Comparison of ENCODE assay signal across 15 cellular contexts in genomic region chr17:66747561-66748275, GRCh38.
A peak's percentile ranks its signal among the peaks of the same experiment; 100 is the strongest.
DNase-seq lines count a peak whose midpoint lies in the region; ATAC-seq and TF ChIP-seq lines count a peak whose summit lies in the region.
"Had no signal": no experiment of that assay in that cellular context is flagged by ENCODE, and none has a peak within 500 bp of the region (broad histone marks: within the 10 kb centered on the region; RNA-seq: fewer than 3 reads in every experiment).

No MANE protein-coding gene starts in this region.

- no peaks in the 10 kb centered on the region for H3K27me3 ChIP-seq in SK-N-SH (ENCODE audit: insufficient read depth)
- H3K27me3 ChIP-seq: neutrophil, tibial nerve had no signal

- no peak for DNase-seq in SK-N-SH
- peak; percentile 72 for DNase-seq in RWPE1 (ENCODE audit: low spot score)
- DNase-seq in fibroblast of mammary gland (ENCODE audit: low read depth): peak; percentile 95
- DNase-seq in stromal cell of bone marrow (ENCODE audit: low read depth): peak; percentile 28
- DNase-seq in NCI-H774 (lab: John Stamatoyannopoulos, UW): no peak
- DNase-seq: activated CD4-positive, alpha-beta T cell treated with anti-CD3 and anti-CD28 coated beads, Interleukin-2, amount 10 ng/mL, durations not matched to agents 24 days and 14 days; Karpas-422; OCI-M1; T-cell had no signal

- CTCF ChIA-PET in SK-N-SH (lab: Yijun Ruan, JAX): interaction anchor here (0.6 to 2.9 kb wide), 4 partner anchors 10 to 39 kb away, joined by 3 to 22 read pairs (median 3); no protein-coding TSS in a partner anchor
- CTCF ChIA-PET in RWPE1 (lab: Yijun Ruan, JAX): interaction anchor here (0.6 to 1.5 kb wide), 4 partner anchors 12 to 228 kb away, joined by 3 to 5 read pairs (median 4); no protein-coding TSS in a partner anchor

- no peak overlapping the region for H2AFZ ChIP-seq in SK-N-SH (ENCODE audit: low read depth)

- POLR2A ChIA-PET in SK-N-SH (lab: Yijun Ruan, JAX) (no interaction called here), RWPE1 (lab: Yijun Ruan, JAX; ENCODE audit: low non-redundant PET) (no interaction called here)

- H3F3A ChIP-seq in SK-N-SH (replicated peaks; ENCODE audit: insufficient read depth): no peaks in the 10 kb centered on the region

- H4K20me1 ChIP-seq in SK-N-SH (ENCODE audit: insufficient read depth): no peaks in the 10 kb centered on the region; the same call in 1 of the 2 replicates

- no peaks in the 10 kb centered on the region for H3K9me2 ChIP-seq in SK-N-SH

- no peak overlapping the region for H3K9ac ChIP-seq in SK-N-SH

- no peaks in the 10 kb centered on the region for H3K9me3 Mint-ChIP-seq in stimulated activated memory B cell treated with anti-CD40 and anti-IgM and Interleukin-4, amounts not matched to agents 10 μg/mL and 1 μg/mL and 100 μg/mL, for 72 hours
- H3K9me3 Mint-ChIP-seq: activated CD4-positive, alpha-beta T cell treated with anti-CD3 and anti-CD28 coated beads, Interleukin-2, amount 10 ng/mL, durations not matched to agents 24 days and 14 days; activated T-helper 17 cell treated with anti-CD3 and anti-CD28 coated beads, Interleukin-2, amount 50 U/mL, for 72 hours; T-cell had no signal

- no peak overlapping the region for H3K4me3 Mint-ChIP-seq in stimulated activated memory B cell treated with anti-CD40 and anti-IgM and Interleukin-4, amounts not matched to agents 10 μg/mL and 1 μg/mL and 100 μg/mL, for 72 hours
- H3K4me3 Mint-ChIP-seq: activated CD4-positive, alpha-beta T cell treated with anti-CD3 and anti-CD28 coated beads, Interleukin-2, amount 10 ng/mL, durations not matched to agents 24 days and 14 days; activated T-helper 17 cell treated with anti-CD3 and anti-CD28 coated beads, Interleukin-2, amount 50 U/mL, for 72 hours; T-cell had no signal

- TF ChIP-seq EP300 in SK-N-SH (IDR thresholded peaks at IDR 0.05; ENCODE audit: borderline replicate concordance in 1 of 2, low read depth in 1 of 2, low read length in 1 of 2): no peak

- no peak overlapping the region; a peak in 1 of 4 replicates for H3K27ac ChIP-seq in SK-N-SH (ENCODE audit: low read depth in 2 of 2, low read length in 1 of 2)
- no peak overlapping the region for H3K27ac ChIP-seq in RWPE1
- H3K27ac ChIP-seq: neutrophil, tibial nerve had no signal

- peaks cover 17% of the 10 kb centered on the region for H3K27me3 Mint-ChIP-seq in stimulated activated memory B cell treated with anti-CD40 and anti-IgM and Interleukin-4, amounts not matched to agents 10 μg/mL and 1 μg/mL and 100 μg/mL, for 72 hours
- H3K27me3 Mint-ChIP-seq: activated CD4-positive, alpha-beta T cell treated with anti-CD3 and anti-CD28 coated beads, Interleukin-2, amount 10 ng/mL, durations not matched to agents 24 days and 14 days; activated T-helper 17 cell treated with anti-CD3 and anti-CD28 coated beads, Interleukin-2, amount 50 U/mL, for 72 hours; T-cell had no signal

- no peak for TF ChIP-seq RAD21 in SK-N-SH (IDR thresholded peaks at IDR 0.05; ENCODE audit: low read length)

- H3K4me3 ChIP-seq in SK-N-SH (ENCODE audit: low read depth in 2 of 2, low read length in 1 of 2) (no peak overlapping the region), fibroblast of mammary gland (ENCODE audit: control insufficient read depth, low read depth, low read length) (no peak overlapping the region)
- H3K4me3 ChIP-seq: tibial nerve had no signal

- no peak overlapping the region for H3K4me2 ChIP-seq in SK-N-SH

- TF ChIP-seq CTCF in SK-N-SH (IDR thresholded peaks at IDR 0.05): no peak
- TF ChIP-seq CTCF in RWPE1 (conservative IDR thresholded peaks at IDR 0.05; ENCODE audit: low read depth): no peak
- TF ChIP-seq CTCF in fibroblast of mammary gland (conservative IDR thresholded peaks at IDR 0.05; ENCODE audit: control insufficient read depth, insufficient read depth, low read depth, low read length): no peak

- H3K36me3 Mint-ChIP-seq in stimulated activated memory B cell treated with anti-CD40 and anti-IgM and Interleukin-4, amounts not matched to agents 10 μg/mL and 1 μg/mL and 100 μg/mL, for 72 hours: no peaks in the 10 kb centered on the region

- H3K27ac Mint-ChIP-seq in stimulated activated memory B cell treated with anti-CD40 and anti-IgM and Interleukin-4, amounts not matched to agents 10 μg/mL and 1 μg/mL and 100 μg/mL, for 72 hours: no peak overlapping the region
- H3K27ac Mint-ChIP-seq: activated CD4-positive, alpha-beta T cell treated with anti-CD3 and anti-CD28 coated beads, Interleukin-2, amount 10 ng/mL, durations not matched to agents 24 days and 14 days; activated T-helper 17 cell treated with anti-CD3 and anti-CD28 coated beads, Interleukin-2, amount 50 U/mL, for 72 hours had no signal

- H3K79me2 ChIP-seq in SK-N-SH (ENCODE audit: insufficient read depth): no peaks in the 10 kb centered on the region

- peaks cover 0 to 5% of the 10 kb centered on the region in 2 experiments; a peak in 1 of 4 replicates for H3K4me1 ChIP-seq in SK-N-SH (ENCODE audit: control insufficient read depth in 1 of 2, insufficient read depth in 2 of 2, low read depth in 1 of 2, low read length in 1 of 2)
- H3K4me1 ChIP-seq: tibial nerve had no signal

- WGBS in SK-N-SH (ENCODE audit: low lambda C conversion rate): 86% methylated on average over 15 of the region's 17 CpGs

- no peaks in the 10 kb centered on the region for H3K4me1 Mint-ChIP-seq in stimulated activated memory B cell treated with anti-CD40 and anti-IgM and Interleukin-4, amounts not matched to agents 10 μg/mL and 1 μg/mL and 100 μg/mL, for 72 hours
- H3K4me1 Mint-ChIP-seq: activated CD4-positive, alpha-beta T cell treated with anti-CD3 and anti-CD28 coated beads, Interleukin-2, amount 10 ng/mL, durations not matched to agents 24 days and 14 days; activated T-helper 17 cell treated with anti-CD3 and anti-CD28 coated beads, Interleukin-2, amount 50 U/mL, for 72 hours had no signal

- H3K9me3 ChIP-seq in SK-N-SH: no peaks in the 10 kb centered on the region
- H3K9me3 ChIP-seq: neutrophil, tibial nerve had no signal

- peaks cover 62 to 69% of the 10 kb centered on the region in 2 experiments for H3K36me3 ChIP-seq in SK-N-SH (replicated peaks in 1 of 2; ENCODE audit: control insufficient read depth in 1 of 2, insufficient read depth in 2 of 2, low read length in 1 of 2)
- H3K36me3 ChIP-seq: neutrophil had no signal

- no peak for ATAC-seq in SK-N-SH treated with all-trans-retinoic acid at 6 μM for 48 hours
- ATAC-seq in GM21529 (IDR thresholded peaks at IDR 0.05; ENCODE audit: unreplicated experiment): no peak
- ATAC-seq in stimulated activated memory B cell treated with anti-CD40 and anti-IgM and Interleukin-4, amounts not matched to agents 10 μg/mL and 1 μg/mL and 100 μg/mL, for 72 hours: no peak
- ATAC-seq: activated T-helper 17 cell treated with anti-CD3 and anti-CD28 coated beads, Interleukin-2, amount 50 U/mL, for 72 hours; T-cell had no signal

TF ChIP-seq in SK-N-SH, 30 proteins besides CTCF, POLR2A, EP300 and RAD21 (continues in another document):
- no peak for TF ChIP-seq NRF1 (IDR thresholded peaks at IDR 0.05; ENCODE audit: low read depth, low read length)
- TF ChIP-seq MXI1 (IDR thresholded peaks at IDR 0.05; ENCODE audit: low read depth, low read length): no peak
- no peak for TF ChIP-seq YY1 (IDR thresholded peaks at IDR 0.05; ENCODE audit: low read depth)
- no peak for TF ChIP-seq GATA2 (CRISPR knock-in tag; IDR thresholded peaks at IDR 0.05)
- TF ChIP-seq SMC3 (IDR thresholded peaks at IDR 0.05; ENCODE audit: low read depth, low read length): no peak
- no peak for TF ChIP-seq RCOR1 (IDR thresholded peaks at IDR 0.05; ENCODE audit: low read length)
- TF ChIP-seq ELF1 (IDR thresholded peaks at IDR 0.05): no peak
- TF ChIP-seq IRF3 (IDR thresholded peaks at IDR 0.05; ENCODE audit: low read depth, low read length): no peak

TF ChIP-seq in SK-N-SH treated with all-trans-retinoic acid at 6 μM for 48 hours, 23 proteins besides CTCF, POLR2A, EP300 and RAD21:
- no peak for TF ChIP-seq BACH2 (CRISPR knock-in tag; IDR thresholded peaks at IDR 0.05; ENCODE audit: borderline replicate concordance)
- TF ChIP-seq ARNTL (CRISPR knock-in tag; IDR thresholded peaks at IDR 0.05; ENCODE audit: borderline replicate concordance, low read depth): no peak
- no peak for TF ChIP-seq PPARA (CRISPR knock-in tag; IDR thresholded peaks at IDR 0.05; ENCODE audit: borderline replicate concordance)
- no peak for TF ChIP-seq ZNF8 (CRISPR knock-in tag; IDR thresholded peaks at IDR 0.05)
- no peak for TF ChIP-seq ZNF70 (CRISPR knock-in tag; IDR thresholded peaks at IDR 0.05)
- no peak for TF ChIP-seq RARB (CRISPR knock-in tag; IDR thresholded peaks at IDR 0.05)
- no peak for TF ChIP-seq CSRNP3 (CRISPR knock-in tag; IDR thresholded peaks at IDR 0.05)
- no peak for TF ChIP-seq GLIS3 (CRISPR knock-in tag; IDR thresholded peaks at IDR 0.05)
TF ChIP-seq in SK-N-SH treated with all-trans-retinoic acid at 6 μM for 48 hours: peak in this region for 0.

Comparison
In these comparisons a context has a peak if more than half of its experiments do, and no peak if none do; other contexts are left out.
1. DNase-seq: peak in RWPE1 (single experiment), fibroblast of mammary gland (single experiment) and stromal cell of bone marrow (single experiment); none in SK-N-SH (single experiment) and NCI-H774 (single experiment).